Comparison of ENCODE assay signal across 1 cellular context in the genomic region with DNA sequence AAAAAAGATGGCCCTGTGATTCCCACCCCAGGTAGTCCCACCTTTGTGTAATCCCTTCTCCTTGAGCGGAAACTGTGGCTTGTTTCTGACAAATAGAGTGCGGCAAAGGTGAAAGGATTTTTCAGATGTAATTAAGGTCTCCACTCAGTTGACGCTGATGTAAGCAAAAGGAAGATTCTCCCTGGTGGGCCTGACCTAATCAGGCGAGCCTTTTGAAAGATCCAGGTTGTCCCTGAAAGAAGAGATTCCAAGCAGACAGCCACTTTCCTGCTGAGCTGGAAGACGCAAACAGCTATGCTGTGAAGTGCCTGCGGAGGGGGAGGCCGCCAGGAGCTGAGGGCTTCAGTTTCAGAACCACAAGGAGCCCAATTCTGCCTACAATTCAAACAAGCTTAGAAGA.
TF ChIP-seq lines count a peak whose summit lies in the region.

No MANE protein-coding gene starts in this region.

TF ChIP-seq in HEK293, 187 proteins besides CTCF, POLR2A, EP300 and RAD21 (continued from another document):
- no peak for TF ChIP-seq MYNN (tag by site-specific recombination; IDR thresholded peaks at IDR 0.05; ENCODE audit: borderline replicate concordance)
- TF ChIP-seq, protein P1, sequence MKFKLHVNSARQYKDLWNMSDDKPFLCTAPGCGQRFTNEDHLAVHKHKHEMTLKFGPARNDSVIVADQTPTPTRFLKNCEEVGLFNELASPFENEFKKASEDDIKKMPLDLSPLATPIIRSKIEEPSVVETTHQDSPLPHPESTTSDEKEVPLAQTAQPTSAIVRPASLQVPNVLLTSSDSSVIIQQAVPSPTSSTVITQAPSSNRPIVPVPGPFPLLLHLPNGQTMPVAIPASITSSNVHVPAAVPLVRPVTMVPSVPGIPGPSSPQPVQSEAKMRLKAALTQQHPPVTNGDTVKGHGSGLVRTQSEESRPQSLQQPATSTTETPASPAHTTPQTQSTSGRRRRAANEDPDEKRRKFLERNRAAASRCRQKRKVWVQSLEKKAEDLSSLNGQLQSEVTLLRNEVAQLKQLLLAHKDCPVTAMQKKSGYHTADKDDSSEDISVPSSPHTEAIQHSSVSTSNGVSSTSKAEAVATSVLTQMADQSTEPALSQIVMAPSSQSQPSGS (tag by site-specific recombination; IDR thresholded peaks at IDR 0.05; ENCODE audit: low read depth): no peak
- no peak for TF ChIP-seq GLIS2 (tag by site-specific recombination; IDR thresholded peaks at IDR 0.05)
TF ChIP-seq in HEK293: peak in this region for 1.
